ENCODE assay signal across 32 cellular contexts in the genomic region with DNA sequence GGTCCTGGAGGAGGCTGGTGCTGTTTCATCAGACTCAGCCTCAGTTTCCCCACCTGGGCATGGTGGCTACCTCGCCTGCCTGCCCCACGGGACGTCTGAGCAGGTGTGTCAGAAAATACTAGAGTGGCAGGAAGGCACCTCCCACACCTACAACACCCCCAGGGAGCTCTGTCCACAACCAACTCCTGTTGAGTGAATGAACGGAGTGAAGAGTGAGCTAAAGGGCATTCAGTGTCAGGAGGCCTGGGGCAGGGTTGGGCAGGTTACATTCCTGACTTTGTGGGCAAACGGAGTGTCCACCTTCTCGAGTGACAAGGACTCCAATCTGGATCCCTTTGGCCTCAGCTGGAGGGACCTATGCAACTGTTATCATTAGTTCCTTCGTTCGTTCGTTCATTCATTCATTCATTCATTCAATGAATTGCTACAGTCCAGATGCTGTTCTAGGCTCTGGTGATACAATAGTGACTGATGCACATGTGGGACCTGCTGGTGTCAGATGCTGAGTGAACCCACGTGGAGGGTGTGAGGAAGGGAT.
"Had no signal": no experiment of that assay in that cellular context is flagged by ENCODE, and none has a peak within 500 bp of the region (broad histone marks: within the 10 kb centered on the region; RNA-seq: fewer than 3 reads in every experiment).

No MANE protein-coding gene starts in this region.

- DNase-seq: activated CD4-positive, alpha-beta T cell treated with anti-CD3 and anti-CD28 coated beads, Interleukin-2, amount 10 ng/mL, durations not matched to agents 24 days and 14 days; activated CD4-positive, alpha-beta T cell treated with anti-CD3 and anti-CD28 coated beads, Interleukin-2, amount 50 U/mL, for 4 hours; activated CD8-positive, alpha-beta T cell treated with anti-CD3 and anti-CD28 coated beads for 36 hours; activated effector memory CD4-positive, alpha-beta T cell treated with anti-CD3 and anti-CD28 coated beads, Interleukin-2, amount 50 U/mL, for 16 hours; activated naive CD4-positive, alpha-beta T cell; activated naive CD4-positive, alpha-beta T cell treated with anti-CD3 and anti-CD28 coated beads, Interleukin-2, amount 50 U/mL, for 16 hours; activated naive CD8-positive, alpha-beta T cell treated with anti-CD3 and anti-CD28 coated beads for 36 hours; activated T-cell treated with anti-CD3 and anti-CD28 coated beads, Interleukin-2, amount 50 U/mL, for 1 hour; activated T-cell treated with anti-CD3 and anti-CD28 coated beads, Interleukin-2, amount 50 U/mL, for 72 hours; amniotic stem cell; aorta; brain microvascular endothelial cell; central memory CD4-positive, alpha-beta T cell; NCI-H1092 treated with DMSO at 0.1 percent for 48 hours; NCI-H1417; NCI-H146; NCI-H187; NCI-H2029 treated with DMSO at 0.1 percent for 48 hours; NCI-H2107; NCI-H2171; NCI-H510A; NCI-H526; NCI-H748 treated with DMSO at 0.1 percent for 48 hours; NK-92 treated with Interleukin-12 subunit alpha and Interleukin-12 subunit beta, amount 100 ng/mL, for 24 hours; PC-3; Peyer's patch; SW 1271; T-helper 1 cell had no signal

- H3K9me3 Mint-ChIP-seq: activated CD8-positive, alpha-beta T cell treated with anti-CD3 and anti-CD28 coated beads for 36 hours; activated T-cell treated with anti-CD3 and anti-CD28 coated beads, Interleukin-2, amount 50 U/mL, for 72 hours had no signal

- FAIRE-seq: TTC549 had no signal

- H3K27ac ChIP-seq: brain microvascular endothelial cell, Peyer's patch, RWPE1 had no signal

- H3K4me3 ChIP-seq: Peyer's patch had no signal

- H3K27ac Mint-ChIP-seq: activated CD4-positive, alpha-beta T cell treated with anti-CD3 and anti-CD28 coated beads, Interleukin-2, amount 10 ng/mL, durations not matched to agents 24 days and 14 days; activated CD8-positive, alpha-beta T cell treated with anti-CD3 and anti-CD28 coated beads for 36 hours; activated naive CD8-positive, alpha-beta T cell treated with anti-CD3 and anti-CD28 coated beads for 36 hours; activated T-cell treated with anti-CD3 and anti-CD28 coated beads, Interleukin-2, amount 50 U/mL, for 72 hours; activated T-helper 17 cell treated with anti-CD3 and anti-CD28 coated beads, Interleukin-2, amount 50 U/mL, for 72 hours had no signal

- H3K36me3 Mint-ChIP-seq: activated naive CD8-positive, alpha-beta T cell treated with anti-CD3 and anti-CD28 coated beads for 36 hours had no signal

- H3K4me3 Mint-ChIP-seq: activated CD4-positive, alpha-beta T cell treated with anti-CD3 and anti-CD28 coated beads, Interleukin-2, amount 10 ng/mL, durations not matched to agents 24 days and 14 days; activated CD8-positive, alpha-beta T cell treated with anti-CD3 and anti-CD28 coated beads for 36 hours; activated naive CD8-positive, alpha-beta T cell treated with anti-CD3 and anti-CD28 coated beads for 36 hours; activated T-cell treated with anti-CD3 and anti-CD28 coated beads, Interleukin-2, amount 50 U/mL, for 72 hours; activated T-helper 17 cell treated with anti-CD3 and anti-CD28 coated beads, Interleukin-2, amount 50 U/mL, for 72 hours had no signal

- H3K27me3 ChIP-seq: brain microvascular endothelial cell, Peyer's patch had no signal

- H3K36me3 ChIP-seq: brain microvascular endothelial cell, Peyer's patch had no signal

- H3K9me3 ChIP-seq: Peyer's patch had no signal

- H3K4me1 ChIP-seq: Peyer's patch had no signal

- ATAC-seq: activated CD8-positive, alpha-beta T cell treated with anti-CD3 and anti-CD28 coated beads for 36 hours; activated T-cell treated with anti-CD3 and anti-CD28 coated beads, Interleukin-2, amount 50 U/mL, for 72 hours; activated T-helper 17 cell treated with anti-CD3 and anti-CD28 coated beads, Interleukin-2, amount 50 U/mL, for 72 hours; PC-3; Right ventricle myocardium inferior had no signal
